8 cellular contexts compared by ENCODE assay signal in genomic region chr2:11446733-11447248, GRCh38. TPM values are rescaled to one million over a fixed set of nuclear protein-coding genes. Genes with fewer than 3 reads are reported as not detected.
DNase-seq lines count a peak whose midpoint lies in the region; ATAC-seq and TF ChIP-seq lines count a peak whose summit lies in the region.

No MANE protein-coding gene starts in this region.

- no peaks in the 10 kb centered on the region for H3K9me3 ChIP-seq in lower lobe of right lung

- H3K27ac ChIP-seq in lower lobe of right lung: no peak overlapping the region

- H3K4me3 ChIP-seq in lower lobe of right lung: no peak overlapping the region

- H3K36me3 ChIP-seq in lower lobe of right lung: peaks cover 86% of the 10 kb centered on the region

- no peaks in the 10 kb centered on the region for H3K27me3 ChIP-seq in lower lobe of right lung (ENCODE audit: low read depth)

- DNase-seq in A172 (ENCODE audit: low spot score) (peak; percentile 51), NCI-H146 (lab: John Stamatoyannopoulos, UW) (peak; percentile 27), lower lobe of right lung (no peak)
- peak; percentile 37 for DNase-seq in activated CD4-positive, CD25-positive, alpha-beta regulatory T cell treated with anti-CD3 and anti-CD28 coated beads, Interleukin-2, amount 50 U/mL, for 72 hours
- peak; percentile 36 for DNase-seq in effector CD4-positive, alpha-beta T cell
- peak in 5 of 6 experiments; percentile 14 to 63 (median 37) for DNase-seq in stimulated activated naive CD4-positive, alpha-beta T cell (lab: John Stamatoyannopoulos, UW)

- TF ChIP-seq CTCF in GM12873 (IDR thresholded peaks at IDR 0.05; ENCODE audit: insufficient read depth, low read depth, low read length, missing control alignments) (peak; percentile 83), lower lobe of right lung (IDR thresholded peaks at IDR 0.05) (peak; percentile 79)

- no peaks in the 10 kb centered on the region for H3K4me1 ChIP-seq in lower lobe of right lung

- ATAC-seq in lower lobe of right lung (peak; percentile 68 to 85), GM21619 (IDR thresholded peaks at IDR 0.05; ENCODE audit: unreplicated experiment) (no peak)

- intact Hi-C loops in lower lobe of right lung (cut with DNase I): no loop called here

RNA-seq across cellular contexts. Expression of gene E2F6, which starts 19.2 kb away (rescaled TPM):
- total RNA-seq in A172 (2014; rRNA removed; shearing (Covaris generic)): 31.2 and 38.8 TPM in 2 replicates
- total RNA-seq in lower lobe of right lung: 12.3 TPM
